Comparison of ENCODE assay signal across 8 cellular contexts in genomic region chr5:157994906-157995519, GRCh38.
DNase-seq lines count a peak whose midpoint lies in the region; ATAC-seq, FAIRE-seq and TF ChIP-seq lines count a peak whose summit lies in the region.

No MANE protein-coding gene starts in this region.

- H3K9ac ChIP-seq in K562 (ENCODE audit: insufficient read depth in 1 of 2, low read depth in 2 of 2, low read length in 2 of 2), result no peak overlapping the region

- H4K20me1 ChIP-seq in GM23338 (replicated peaks; ENCODE audit: insufficient read depth) (no peaks in the 10 kb centered on the region), K562 (replicated peaks; ENCODE audit: control insufficient read depth, insufficient read depth, low read length) (no peaks in the 10 kb centered on the region)

- ATAC-seq in GM23338 (peak; percentile 100), K562 (peak; percentile 99), GM19452 (IDR thresholded peaks at IDR 0.05; ENCODE audit: unreplicated experiment) (no peak)

- H3K4me3 ChIP-seq in GM23338 (no peak overlapping the region), K562 (no peak overlapping the region), small intestine (ENCODE audit: low read depth in 1 of 2, low read length in 2 of 2) (no peak overlapping the region)

- in situ Hi-C loops in K562 (cut with MboI), result no loop called here

- H3K27me3 Mint-ChIP-seq in GM23338 (ENCODE audit: insufficient read depth, low read depth, poor library complexity), result no peaks in the 10 kb centered on the region
- H3K27me3 Mint-ChIP-seq in T-helper 2 cell treated with Interferon-gamma antibody and Interleukin-4, amounts not matched to agents 5 μg/mL and 100 μg/mL, for 36 hours (ENCODE audit: low read depth), result peaks cover 42% of the 10 kb centered on the region

- H3K27ac ChIP-seq in GM23338 (ENCODE audit: low read depth) (no peak overlapping the region), K562 (ENCODE audit: extremely low read depth, low read depth, low read length) (no peak overlapping the region), small intestine (ENCODE audit: low read depth in 1 of 2, low read length in 1 of 2) (no peak overlapping the region)

- intact Hi-C loops in K562 (cut with micrococcal nuclease), result loop anchor here (1.0 to 10.0 kb wide), 3 partner anchors 140 to 233 kb away; partner anchors contain the start of gene CLINT1

- H3K4me2 ChIP-seq in GM23338, result no peak overlapping the region
- no peak overlapping the region for H3K4me2 ChIP-seq in K562 (ENCODE audit: insufficient read depth, low read length)

- H3K4me3 Mint-ChIP-seq in GM23338, result no peak overlapping the region
- peak overlapping the region; percentile 48 for H3K4me3 Mint-ChIP-seq in T-helper 2 cell treated with Interferon-gamma antibody and Interleukin-4, amounts not matched to agents 5 μg/mL and 100 μg/mL, for 36 hours

- BruUV-seq in K562 (replicated peaks; lab: Mats Ljungman, UMichigan), result no TSS peak

- no peak for TF ChIP-seq POLR2A in K562 (conservative IDR thresholded peaks at IDR 0.05)

- no peaks in the 10 kb centered on the region for H3K9me1 ChIP-seq in K562 (ENCODE audit: control insufficient read depth, insufficient read depth, low read length)

- 0% methylated on average over 8 of the region's 8 CpGs for WGBS in K562 (ENCODE audit: insufficient coverage, low coverage, missing lambda C conversion rate)
- WGBS in small intestine, 3 donors, result 14 to 23% (median 22%) methylated on average over 8 of the region's 8 CpGs

- H3K36me3 Mint-ChIP-seq in GM23338 (ENCODE audit: low read depth), result no peaks in the 10 kb centered on the region
- H3K36me3 Mint-ChIP-seq in T-helper 2 cell treated with Interferon-gamma antibody and Interleukin-4, amounts not matched to agents 5 μg/mL and 100 μg/mL, for 36 hours (ENCODE audit: low read depth), result no peaks in the 10 kb centered on the region

- TF ChIP-seq EP300 in K562 (IDR thresholded peaks at IDR 0.05; ENCODE audit: low read length), result no peak

- no peaks in the 10 kb centered on the region for H3K79me2 ChIP-seq in GM23338 (replicated peaks; ENCODE audit: insufficient read depth)
- H3K79me2 ChIP-seq in K562 (ENCODE audit: control insufficient read depth, insufficient read depth, low read length), result no peaks in the 10 kb centered on the region

- no peaks in the 10 kb centered on the region for H3K9me2 ChIP-seq in GM23338 (ENCODE audit: insufficient read depth)

- no peaks in the 10 kb centered on the region; the same call in 2 of the 3 replicates for H3K9me3 Mint-ChIP-seq in GM23338
- H3K9me3 Mint-ChIP-seq in T-helper 2 cell treated with Interferon-gamma antibody and Interleukin-4, amounts not matched to agents 5 μg/mL and 100 μg/mL, for 36 hours, result no peaks in the 10 kb centered on the region

- CTCF ChIA-PET in K562 (lab: Yijun Ruan, JAX; ENCODE audit: low intra/inter-chr PET ratio), result interaction anchor here (0.8 to 1.5 kb wide), 3 partner anchors 140 to 178 kb away, joined by 3 to 12 read pairs (median 6); no protein-coding TSS in a partner anchor

- H3K9me3 ChIP-seq in K562 (replicated peaks; ENCODE audit: control insufficient read depth, insufficient read depth, low read depth, low read length) (no peaks in the 10 kb centered on the region), small intestine (ENCODE audit: control insufficient read depth, low read depth) (no peaks in the 10 kb centered on the region)

- no peak overlapping the region for H3K27ac Mint-ChIP-seq in GM23338
- no peak overlapping the region for H3K27ac Mint-ChIP-seq in T-helper 2 cell treated with Interferon-gamma antibody and Interleukin-4, amounts not matched to agents 5 μg/mL and 100 μg/mL, for 36 hours

- peak overlapping the region; percentile 77 for H2AFZ ChIP-seq in GM23338
- no peak overlapping the region for H2AFZ ChIP-seq in K562 (ENCODE audit: low read depth, low read length)

- DNase-seq in Daoy (ENCODE audit: low read depth), result peak; percentile 75
- DNase-seq in GM23338 (ENCODE audit: low spot score), result peak; percentile 92
- peak; percentile 77 for DNase-seq in NAMALWA (ENCODE audit: low spot score)
- peak; percentile 21 for DNase-seq in T-helper 2 cell treated with Interferon-gamma antibody and Interleukin-4, amounts not matched to agents 5 μg/mL and 100 μg/mL, for 36 hours (ENCODE audit: low spot score)
- DNase-seq in K562 (ENCODE audit: extremely low read depth in 1 of 4, low spot score in 3 of 4), result peak; percentile 26 to 71 (median 47)
- DNase-seq in iPS DF 19.7 (ENCODE audit: low read depth, low spot score), result peak; percentile 72
- peak; percentile 83 for DNase-seq in small intestine

- H3K27me3 ChIP-seq in GM23338 (ENCODE audit: insufficient read depth) (no peaks in the 10 kb centered on the region), K562 (ENCODE audit: control insufficient read depth in 2 of 2, insufficient read depth in 2 of 2, low read length in 2 of 2) (peaks cover 8 to 17% of the 10 kb centered on the region in 2 experiments; a peak in 4 of 5 replicates), small intestine (ENCODE audit: control insufficient read depth in 2 of 2, insufficient read depth in 2 of 2, low read length in 2 of 2) (no peaks in the 10 kb centered on the region)

- H3K4me1 ChIP-seq in GM23338 (ENCODE audit: insufficient read depth), result no peaks in the 10 kb centered on the region
- H3K4me1 ChIP-seq in K562 (replicated peaks in 1 of 2; ENCODE audit: control insufficient read depth in 2 of 2, insufficient read depth in 2 of 2, low read length in 2 of 2), result no peaks in the 10 kb centered on the region
- H3K4me1 ChIP-seq in small intestine (ENCODE audit: control insufficient read depth in 2 of 2, insufficient read depth in 1 of 2, low read depth in 1 of 2, low read length in 1 of 2), result no peaks in the 10 kb centered on the region

- H3K4me1 Mint-ChIP-seq in GM23338, result peaks cover 7% of the 10 kb centered on the region; the same call in 2 of the 3 replicates
- peaks cover 29% of the 10 kb centered on the region for H3K4me1 Mint-ChIP-seq in T-helper 2 cell treated with Interferon-gamma antibody and Interleukin-4, amounts not matched to agents 5 μg/mL and 100 μg/mL, for 36 hours (ENCODE audit: low read depth)

- H3F3A ChIP-seq in GM23338 (replicated peaks; ENCODE audit: low read depth), result no peaks in the 10 kb centered on the region

- POLR2A ChIA-PET in K562 (lab: Yijun Ruan, JAX), result no interaction called here

- peak; percentile 90 for FAIRE-seq in K562 (lab: Jason Lieb, UNC)
- FAIRE-seq in small intestine (lab: Jason Lieb, UNC), result no peak

- TF ChIP-seq RAD21 in K562 (CRISPR knock-in tag; conservative IDR thresholded peaks at IDR 0.05 in 1 of 2, IDR thresholded peaks at IDR 0.05 in 1 of 2), result peak; percentile 80 to 84

- H3K36me3 ChIP-seq in GM23338 (ENCODE audit: insufficient read depth) (no peaks in the 10 kb centered on the region; the same call in 1 of the 2 replicates), K562 (ENCODE audit: control insufficient read depth, insufficient read depth, low read length) (no peaks in the 10 kb centered on the region), small intestine (ENCODE audit: control insufficient read depth in 2 of 2, insufficient read depth in 2 of 2, low read length in 2 of 2) (no peaks in the 10 kb centered on the region)

- peak; percentile 77 to 95 for TF ChIP-seq CTCF in GM23338 (conservative IDR thresholded peaks at IDR 0.05; ENCODE audit: low read depth in 2 of 2)
- TF ChIP-seq CTCF in K562 (IDR thresholded peaks at IDR 0.05 in 2 of 3, conservative IDR thresholded peaks at IDR 0.05 in 1 of 3; ENCODE audit: insufficient read depth in 2 of 3, low read depth in 1 of 3, low read length in 3 of 3), result peak; percentile 76 to 81 (median 78)

TF ChIP-seq in GM23338, 12 proteins besides CTCF, POLR2A, EP300 and RAD21 (continues in another document):
- TF ChIP-seq ETS1 (IDR thresholded peaks at IDR 0.05), result no peak
- no peak for TF ChIP-seq STAT1 (IDR thresholded peaks at IDR 0.05; ENCODE audit: unreplicated experiment)
- no peak for TF ChIP-seq POLR2AphosphoS5 (IDR thresholded peaks at IDR 0.05; ENCODE audit: low read depth)

TF ChIP-seq in K562, 482 proteins besides CTCF, POLR2A, EP300 and RAD21 (continues in another document):
- 0 out of 2 replicates have a peak, but pooled peaks have one; percentile 11 for TF ChIP-seq JUND (IDR thresholded peaks at IDR 0.05; ENCODE audit: borderline replicate concordance, low read depth, low read length)
- TF ChIP-seq JUND (tag; IDR thresholded peaks at IDR 0.05; ENCODE audit: borderline replicate concordance, low read depth, low read length), result no peak
- TF ChIP-seq NEUROD1 (IDR thresholded peaks at IDR 0.05; ENCODE audit: borderline replicate concordance, low read depth, low read length, partially characterized antibody), result peak; percentile 25
- no peak for TF ChIP-seq ASH1L (IDR thresholded peaks at IDR 0.05; ENCODE audit: borderline replicate concordance, low read depth, partially characterized antibody)
- no peak for TF ChIP-seq NCOA1 (IDR thresholded peaks at IDR 0.05; ENCODE audit: low read depth)
- no peak for TF ChIP-seq JUN (IDR thresholded peaks at IDR 0.05; ENCODE audit: borderline replicate concordance, low read depth, low read length)
- TF ChIP-seq JUN (CRISPR knock-in tag; IDR thresholded peaks at IDR 0.05; ENCODE audit: borderline replicate concordance), result no peak
- TF ChIP-seq PML (IDR thresholded peaks at IDR 0.05; ENCODE audit: low read length), result no peak
- peak; percentile 71 for TF ChIP-seq USF2 (CRISPR knock-in tag; IDR thresholded peaks at IDR 0.05)
- no peak for TF ChIP-seq NCOA6 (IDR thresholded peaks at IDR 0.05)
- TF ChIP-seq POLR2B (IDR thresholded peaks at IDR 0.05; ENCODE audit: low read depth, partially characterized antibody), result no peak
- peak; percentile 67; the same call in 1 of the 2 replicates for TF ChIP-seq SMC3 (conservative IDR thresholded peaks at IDR 0.05; ENCODE audit: insufficient read depth, low read depth, low read length)
- TF ChIP-seq NBN (IDR thresholded peaks at IDR 0.05; ENCODE audit: low read depth), result no peak
- peak; percentile 73 for TF ChIP-seq USF1 (CRISPR knock-in tag; IDR thresholded peaks at IDR 0.05)
- TF ChIP-seq FOS (IDR thresholded peaks at IDR 0.05; ENCODE audit: extremely low read depth, insufficient read length), result no peak

Comparison
In these comparisons a context has a peak if more than half of its experiments do, and no peak if none do; other contexts are left out.
1. DNase-seq: peak in every context shown above with its lines; median percentile 92 in GM23338; 83 in small intestine; 77 in NAMALWA; 75 in Daoy; 72 in iPS DF 19.7; 47 in K562; 21 in T-helper 2 cell treated with Interferon-gamma antibody and Interleukin-4, amounts not matched to agents 5 μg/mL and 100 μg/mL, for 36 hours.